ENCODE assay signal across 18 cellular contexts in the genomic region with DNA sequence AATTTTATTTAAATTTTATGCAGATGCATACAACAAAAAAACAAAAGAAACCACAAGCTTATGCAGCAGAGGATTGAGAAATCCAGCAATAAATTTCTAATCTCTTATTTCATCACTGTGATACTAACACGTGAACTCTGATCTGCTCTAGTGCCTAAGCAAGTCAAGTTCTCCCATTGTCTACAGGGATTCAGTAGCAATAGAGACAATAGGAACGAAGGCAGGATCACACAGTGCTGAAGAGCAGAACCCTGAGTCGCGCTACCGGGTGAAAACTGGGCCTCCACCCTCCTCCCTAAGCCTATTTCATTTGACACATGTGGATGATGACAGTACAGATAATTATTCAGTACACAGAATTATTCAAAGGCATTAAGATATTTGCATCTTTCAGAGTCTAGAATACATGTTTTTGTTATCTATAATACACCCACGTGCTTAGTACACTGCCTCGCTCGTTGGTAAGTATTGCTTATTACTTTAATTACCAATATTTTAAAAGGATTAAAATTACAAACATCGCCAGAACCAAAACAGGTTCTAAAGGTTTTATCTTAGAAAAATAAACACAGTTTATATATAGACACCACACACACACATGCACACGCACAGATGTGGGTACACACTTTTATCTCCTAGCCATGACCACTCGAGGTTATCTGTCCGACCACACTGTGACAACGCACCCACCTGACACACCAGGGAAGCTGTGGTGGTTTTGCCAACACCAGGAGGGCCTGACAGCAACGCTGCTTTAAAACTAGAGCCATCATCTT.
A peak's percentile ranks its signal among the peaks of the same experiment; 100 is the strongest.
DNase-seq lines count a peak whose midpoint lies in the region; ATAC-seq, FAIRE-seq and TF ChIP-seq lines count a peak whose summit lies in the region.
"Had no signal": no experiment of that assay in that cellular context is flagged by ENCODE, and none has a peak within 500 bp of the region (broad histone marks: within the 10 kb centered on the region; RNA-seq: fewer than 3 reads in every experiment).

No MANE protein-coding gene starts in this region.

- no peaks in the 10 kb centered on the region for H3K9me3 ChIP-seq in A673 (ENCODE audit: low read depth, low read length, poor library complexity, severe bottlenecking)
- H3K9me3 ChIP-seq in body of pancreas, result no peaks in the 10 kb centered on the region
- no peaks in the 10 kb centered on the region for H3K9me3 ChIP-seq in transverse colon
- H3K9me3 ChIP-seq: lower lobe of right lung, suprapubic skin had no signal

- H3K4me3 Mint-ChIP-seq in GM23338, result no peak overlapping the region
- H3K4me3 Mint-ChIP-seq: activated CD8-positive, alpha-beta T cell treated with anti-CD3 and anti-CD28 coated beads for 36 hours; natural killer cell had no signal

- no peak overlapping the region for H2AFZ ChIP-seq in GM23338

- in situ Hi-C loops in transverse colon (cut with MboI; ENCODE audit: low pct_ligation_motif_present in 1 of 4, low pct_unique_long_range_greater_than_20kb in 1 of 4, low sequenced_read_pairs in 3 of 4), result no loop called here

- TF ChIP-seq CTCF in A673 (conservative IDR thresholded peaks at IDR 0.05; ENCODE audit: low read depth, low read length), result no peak
- TF ChIP-seq CTCF in GM23338 (conservative IDR thresholded peaks at IDR 0.05; ENCODE audit: low read depth in 2 of 2), result no peak
- TF ChIP-seq CTCF in body of pancreas (IDR thresholded peaks at IDR 0.05), result no peak
- TF ChIP-seq CTCF in transverse colon (IDR thresholded peaks at IDR 0.05), result no peak

- DNase-seq in A673 (ENCODE audit: low spot score) (peak; percentile 22), GM23338 (ENCODE audit: low spot score) (no peak), body of pancreas (peak; percentile 15 to 52 (median 26)), left cardiac atrium (no peak), transverse colon (no peak), frontal cortex (ENCODE audit: low spot score in 2 of 2) (no peak), NCI-H524 treated with DMSO at 0.1 percent for 48 hours (lab: John Stamatoyannopoulos, UW) (no peak)
- no peak for DNase-seq in activated effector memory CD4-positive, alpha-beta T cell treated with Interleukin-2 at 50 U/mL for 16 hours
- DNase-seq: activated CD8-positive, alpha-beta T cell treated with anti-CD3 and anti-CD28 coated beads for 36 hours; AML-193; Kasumi-1; lower lobe of right lung; natural killer cell; NCI-H1417 treated with DMSO at 0.1 percent for 48 hours; NCI-H446 treated with DMSO at 0.1 percent for 48 hours had no signal

- TF ChIP-seq POLR2A in body of pancreas (IDR thresholded peaks at IDR 0.05) (no peak), transverse colon (IDR thresholded peaks at IDR 0.05) (no peak)

- H3K27me3 Mint-ChIP-seq in GM23338 (ENCODE audit: insufficient read depth, low read depth, poor library complexity), result no peaks in the 10 kb centered on the region
- H3K27me3 Mint-ChIP-seq: activated CD8-positive, alpha-beta T cell treated with anti-CD3 and anti-CD28 coated beads for 36 hours had no signal

- H3K36me3 ChIP-seq in A673 (ENCODE audit: insufficient read depth, low read length, poor library complexity, severe bottlenecking) (peaks cover 21% of the 10 kb centered on the region), GM23338 (ENCODE audit: insufficient read depth) (peaks cover 34% of the 10 kb centered on the region), body of pancreas (replicated peaks in 1 of 2; ENCODE audit: insufficient read depth in 1 of 2, low read depth in 2 of 2) (peaks cover 0 to 10% of the 10 kb centered on the region in 2 donors), transverse colon (peaks cover 0 to 29% (median 14%) of the 10 kb centered on the region in 4 donors)

- CTCF ChIA-PET in A673 (lab: Charles Lee), result no interaction called here

- H3K4me3 ChIP-seq in A673 (ENCODE audit: low read depth, low read length, poor library complexity, severe bottlenecking) (no peak overlapping the region), GM23338 (no peak overlapping the region), body of pancreas (no peak overlapping the region), transverse colon (no peak overlapping the region)
- H3K4me3 ChIP-seq: lower lobe of right lung, suprapubic skin had no signal

- BruUV-seq in A673 (replicated peaks; lab: Mats Ljungman, UMichigan), result no TSS peak

- ATAC-seq in GM23338 (peak; percentile 43; the same call in 2 of the 3 replicates), body of pancreas (peak; percentile 59), left cardiac atrium (peak; percentile 71 to 80)
- ATAC-seq: activated CD8-positive, alpha-beta T cell treated with anti-CD3 and anti-CD28 coated beads for 36 hours; lower lobe of right lung; sciatic nerve had no signal

- WGBS in body of pancreas, 2 donors, result 35 to 36% methylated on average over 14 of the region's 14 CpGs
- WGBS in transverse colon (ENCODE audit: low coverage in 1 of 2), 2 donors, result 72 to 80% methylated on average over 7 to 14 of the region's 14 CpGs

- H3K27ac ChIP-seq in A673 (ENCODE audit: low read depth, low read length, poor library complexity, severe bottlenecking) (no peak overlapping the region), GM23338 (ENCODE audit: low read depth) (peak overlapping the region; percentile 60; the same call in 1 of the 2 replicates), body of pancreas (no peak overlapping the region), transverse colon (no peak overlapping the region)
- H3K27ac ChIP-seq: lower lobe of right lung, suprapubic skin had no signal

- H3K4me1 ChIP-seq in A673 (ENCODE audit: insufficient read depth, low read length, poor library complexity, severe bottlenecking) (peaks cover 10% of the 10 kb centered on the region), GM23338 (ENCODE audit: insufficient read depth) (no peaks in the 10 kb centered on the region), body of pancreas (peaks cover 20% of the 10 kb centered on the region), transverse colon (no peaks in the 10 kb centered on the region)
- H3K4me1 ChIP-seq: lower lobe of right lung, suprapubic skin had no signal

- no peak for TF ChIP-seq EP300 in transverse colon (IDR thresholded peaks at IDR 0.05; ENCODE audit: low read depth)

- H3K9me2 ChIP-seq in GM23338 (ENCODE audit: insufficient read depth), result no peaks in the 10 kb centered on the region

- H3K9me3 Mint-ChIP-seq in GM23338, result no peaks in the 10 kb centered on the region
- H3K9me3 Mint-ChIP-seq: activated CD8-positive, alpha-beta T cell treated with anti-CD3 and anti-CD28 coated beads for 36 hours; natural killer cell had no signal

- POLR2A ChIA-PET in A673 (lab: Charles Lee; ENCODE audit: low non-redundant PET), result no interaction called here

- peaks cover 9% of the 10 kb centered on the region; the same call in 1 of the 2 replicates for H4K20me1 ChIP-seq in GM23338 (replicated peaks; ENCODE audit: insufficient read depth)

- H3K27me3 ChIP-seq in A673 (replicated peaks; ENCODE audit: insufficient read depth, low read depth, low read length, poor library complexity), result no peaks in the 10 kb centered on the region
- no peaks in the 10 kb centered on the region for H3K27me3 ChIP-seq in GM23338 (ENCODE audit: insufficient read depth)
- no peaks in the 10 kb centered on the region for H3K27me3 ChIP-seq in body of pancreas
- H3K27me3 ChIP-seq in transverse colon, result no peaks in the 10 kb centered on the region
- H3K27me3 ChIP-seq: suprapubic skin had no signal

- H3K79me2 ChIP-seq in GM23338 (replicated peaks; ENCODE audit: insufficient read depth), result no peaks in the 10 kb centered on the region; the same call in 1 of the 2 replicates

- H3K36me3 Mint-ChIP-seq in GM23338 (ENCODE audit: low read depth), result peaks cover 60% of the 10 kb centered on the region

- no peak overlapping the region for H3K27ac Mint-ChIP-seq in GM23338
- H3K27ac Mint-ChIP-seq: activated CD8-positive, alpha-beta T cell treated with anti-CD3 and anti-CD28 coated beads for 36 hours had no signal

- intact Hi-C loops in A673 (cut with micrococcal nuclease; ENCODE audit: unreplicated experiment), result no loop called here
- intact Hi-C loops in body of pancreas (cut with DNase I), result no loop called here
- intact Hi-C loops in left cardiac atrium (cut with DNase I), result no loop called here
- intact Hi-C loops in transverse colon (cut with DNase I; ENCODE audit: low total_unique reads), result no loop called here

- H3K4me2 ChIP-seq in GM23338, result no peak overlapping the region

- 0 out of 2 replicates have a peak, but pooled peaks cover 2% of the 10 kb centered on the region for H3F3A ChIP-seq in GM23338 (replicated peaks; ENCODE audit: low read depth)

- FAIRE-seq in frontal cortex (lab: Jason Lieb, UNC), result no peak
- FAIRE-seq: GM18507 had no signal

- no peaks in the 10 kb centered on the region for H3K4me1 Mint-ChIP-seq in GM23338

TF ChIP-seq in GM23338, 12 proteins besides CTCF, POLR2A, EP300 and RAD21:
- TF ChIP-seq, protein P1, sequence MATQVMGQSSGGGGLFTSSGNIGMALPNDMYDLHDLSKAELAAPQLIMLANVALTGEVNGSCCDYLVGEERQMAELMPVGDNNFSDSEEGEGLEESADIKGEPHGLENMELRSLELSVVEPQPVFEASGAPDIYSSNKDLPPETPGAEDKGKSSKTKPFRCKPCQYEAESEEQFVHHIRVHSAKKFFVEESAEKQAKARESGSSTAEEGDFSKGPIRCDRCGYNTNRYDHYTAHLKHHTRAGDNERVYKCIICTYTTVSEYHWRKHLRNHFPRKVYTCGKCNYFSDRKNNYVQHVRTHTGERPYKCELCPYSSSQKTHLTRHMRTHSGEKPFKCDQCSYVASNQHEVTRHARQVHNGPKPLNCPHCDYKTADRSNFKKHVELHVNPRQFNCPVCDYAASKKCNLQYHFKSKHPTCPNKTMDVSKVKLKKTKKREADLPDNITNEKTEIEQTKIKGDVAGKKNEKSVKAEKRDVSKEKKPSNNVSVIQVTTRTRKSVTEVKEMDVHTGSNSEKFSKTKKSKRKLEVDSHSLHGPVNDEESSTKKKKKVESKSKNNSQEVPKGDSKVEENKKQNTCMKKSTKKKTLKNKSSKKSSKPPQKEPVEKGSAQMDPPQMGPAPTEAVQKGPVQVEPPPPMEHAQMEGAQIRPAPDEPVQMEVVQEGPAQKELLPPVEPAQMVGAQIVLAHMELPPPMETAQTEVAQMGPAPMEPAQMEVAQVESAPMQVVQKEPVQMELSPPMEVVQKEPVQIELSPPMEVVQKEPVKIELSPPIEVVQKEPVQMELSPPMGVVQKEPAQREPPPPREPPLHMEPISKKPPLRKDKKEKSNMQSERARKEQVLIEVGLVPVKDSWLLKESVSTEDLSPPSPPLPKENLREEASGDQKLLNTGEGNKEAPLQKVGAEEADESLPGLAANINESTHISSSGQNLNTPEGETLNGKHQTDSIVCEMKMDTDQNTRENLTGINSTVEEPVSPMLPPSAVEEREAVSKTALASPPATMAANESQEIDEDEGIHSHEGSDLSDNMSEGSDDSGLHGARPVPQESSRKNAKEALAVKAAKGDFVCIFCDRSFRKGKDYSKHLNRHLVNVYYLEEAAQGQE (IDR thresholded peaks at IDR 0.05; ENCODE audit: unreplicated experiment), result no peak
- no peak for TF ChIP-seq STAT1 (IDR thresholded peaks at IDR 0.05; ENCODE audit: unreplicated experiment)

Comparison
In these comparisons a context has a peak if more than half of its experiments do, and no peak if none do; other contexts are left out.
1. DNase-seq: peak in A673 (single experiment) and body of pancreas (4 of 4); none in GM23338 (single experiment), left cardiac atrium (single experiment), transverse colon (single experiment), activated effector memory CD4-positive, alpha-beta T cell treated with Interleukin-2 at 50 U/mL for 16 hours (single experiment), frontal cortex (0 of 2) and NCI-H524 treated with DMSO at 0.1 percent for 48 hours (single experiment).
2. Peak in every context shown above with its lines, with median percentiles within 50 percentile points of each other: ATAC-seq.